In genomic region chr1:150563340-150564038, GRCh38 we compare ENCODE assay signal across 8 cellular contexts. TPM values are rescaled to one million over a fixed set of nuclear protein-coding genes. Genes with fewer than 3 reads are reported as not detected.
DNase-seq lines count a peak whose midpoint lies in the region; ATAC-seq, FAIRE-seq and TF ChIP-seq lines count a peak whose summit lies in the region.

No MANE protein-coding gene starts in this region.

- H3K4me2 ChIP-seq in GM12878 (ENCODE audit: control insufficient read depth, insufficient read depth): peak overlapping the region; percentile 97

- H3K9ac ChIP-seq in GM12878 (ENCODE audit: control insufficient read depth, insufficient read depth, low read length): peak overlapping the region; percentile 98

- RAD21 ChIA-PET in GM12878 (lab: Charles Lee; ENCODE audit: unreplicated experiment): interaction anchor here (0.5 to 12.1 kb wide), 17 partner anchors 13 to 433 kb away, joined by 3 to 387 read pairs (median 8); partner anchors contain the start of genes CTSS, ENSA, GOLPH3L and MCL1

- ATAC-seq in GM12878: peak; percentile 44
- no peak for ATAC-seq in left lung
- no peak for ATAC-seq in GM19324 (IDR thresholded peaks at IDR 0.05; ENCODE audit: low FRiP score, unreplicated experiment)
- ATAC-seq in HG03159 (IDR thresholded peaks at IDR 0.05; ENCODE audit: unreplicated experiment): no peak

- FAIRE-seq in GM19239 (lab: Jason Lieb, UNC) (peak; percentile 87), GM12878 (lab: Jason Lieb, UNC) (peak; percentile 52)

- H3K4me3 ChIP-seq in BE2C (ENCODE audit: low read depth, low read length) (no peak overlapping the region), GM12878 (peak overlapping the region; percentile 62), left lung (peak overlapping the region in 1 of 2 donors; percentile 50), tibial artery (peak overlapping the region in 1 of 2 donors; percentile 0)

- no peak overlapping the region for H2AFZ ChIP-seq in GM12878 (ENCODE audit: control insufficient read depth, low read depth, low read length)

- WGBS in GM12878 (ENCODE audit: insufficient coverage, insufficient replicate concordance, low lambda C conversion rate, missing lambda C conversion rate): 2% methylated on average over 4 of the region's 4 CpGs

- H3K36me3 ChIP-seq in BE2C: no peaks in the 10 kb centered on the region
- no peaks in the 10 kb centered on the region for H3K36me3 ChIP-seq in GM12878 (ENCODE audit: control insufficient read depth in 2 of 2, insufficient read depth in 2 of 2, low read length in 1 of 2)
- peaks cover 0 to 14% of the 10 kb centered on the region in 2 donors for H3K36me3 ChIP-seq in left lung
- no peaks in the 10 kb centered on the region for H3K36me3 ChIP-seq in tibial artery

- intact Hi-C loops in GM12878 (cut with micrococcal nuclease; ENCODE audit: unreplicated experiment) (loop anchor here (1.0 to 5.0 kb wide), 7 partner anchors 12 to 414 kb away; partner anchors contain the start of genes ENSA, GOLPH3L and SETDB1), left lung (cut with DNase I) (loop anchor here in 1 of 2 donors (5.0 kb wide), 1 partner anchor 59 kb away; no protein-coding TSS in a partner anchor), tibial artery (cut with DNase I; ENCODE audit: low total_unique reads) (loop anchor here (10.0 kb wide), 1 partner anchor 411 kb away; the partner anchor contains the start of gene CERS2)

- DNase-seq in BE2C (peak; percentile 53), GM19239 (ENCODE audit: insufficient read length, low spot score) (no peak), NCI-H510A (lab: John Stamatoyannopoulos, UW) (peak; percentile 32), GM12878 (ENCODE audit: low read depth, low spot score) (peak; percentile 83), left lung (peak in 1 of 2 donors; percentile 83), tibial artery (peak in 1 of 2 donors; percentile 57)

- SMC1A ChIA-PET in GM12878 (lab: Charles Lee; ENCODE audit: uncharacterized antibody, unreplicated experiment): interaction anchor here (0.8 to 12.5 kb wide), 11 partner anchors 13 to 359 kb away, joined by 3 to 388 read pairs (median 5); partner anchors contain the start of genes ENSA, GOLPH3L and MCL1

- TF ChIP-seq CTCF in BE2C (IDR thresholded peaks at IDR 0.05; ENCODE audit: low read depth, low read length) (no peak), GM12878 (IDR thresholded peaks at IDR 0.05 in 2 of 3, conservative IDR thresholded peaks at IDR 0.05 in 1 of 3; ENCODE audit: control insufficient read depth in 2 of 3, extremely low read depth in 1 of 3, insufficient read depth in 1 of 3, low read depth in 3 of 3, low read length in 3 of 3) (peak in 1 of 3 experiments; percentile 28; a peak in 3 of 6 replicates), left lung (IDR thresholded peaks at IDR 0.05) (no peak), tibial artery (IDR thresholded peaks at IDR 0.05) (no peak)

- peaks cover 33% of the 10 kb centered on the region for H3K4me1 ChIP-seq in BE2C
- H3K4me1 ChIP-seq in GM12878 (ENCODE audit: control insufficient read depth, insufficient read depth, low read length): peaks cover 48% of the 10 kb centered on the region
- peaks cover 76 to 91% of the 10 kb centered on the region in 2 donors for H3K4me1 ChIP-seq in left lung
- H3K4me1 ChIP-seq in tibial artery: peaks cover 12 to 86% (median 81%) of the 10 kb centered on the region in 4 donors

- BruUV-seq in GM12878 (replicated peaks; lab: Mats Ljungman, UMichigan): no TSS peak

- peak; percentile 51 for TF ChIP-seq POLR2A in GM12878 (IDR thresholded peaks at IDR 0.05; ENCODE audit: low read depth, low read length)

- no peaks in the 10 kb centered on the region for H4K20me1 ChIP-seq in GM12878 (ENCODE audit: control insufficient read depth, insufficient read depth)

- TF ChIP-seq EP300 in GM12878 (IDR thresholded peaks at IDR 0.05; ENCODE audit: borderline replicate concordance in 1 of 2, control insufficient read depth in 1 of 2, low read depth in 2 of 2, low read length in 2 of 2): peak; percentile 46 to 77; a peak in 1 of 4 replicates

- no peaks in the 10 kb centered on the region for H3K9me3 ChIP-seq in BE2C
- H3K9me3 ChIP-seq in GM12878 (replicated peaks; ENCODE audit: control insufficient read depth, insufficient read depth, low read length): no peaks in the 10 kb centered on the region
- no peaks in the 10 kb centered on the region for H3K9me3 ChIP-seq in left lung
- H3K9me3 ChIP-seq in tibial artery: no peaks in the 10 kb centered on the region

- peaks cover 47% of the 10 kb centered on the region for H3K79me2 ChIP-seq in GM12878 (ENCODE audit: control insufficient read depth, insufficient read depth, low read length)

- H3K27me3 ChIP-seq in BE2C (no peaks in the 10 kb centered on the region), GM12878 (replicated peaks in 1 of 2; ENCODE audit: control insufficient read depth in 2 of 2, insufficient read depth in 2 of 2, low read length in 1 of 2) (no peaks in the 10 kb centered on the region), left lung (no peaks in the 10 kb centered on the region), tibial artery (no peaks in the 10 kb centered on the region)

- CTCF ChIA-PET in GM12878 (lab: Yijun Ruan, JAX): interaction anchor here (1.3 to 13.7 kb wide), 7 partner anchors 13 to 415 kb away, joined by 3 to 390 read pairs (median 11); partner anchors contain the start of genes ENSA and MCL1

- H3K27ac ChIP-seq in GM12878 (ENCODE audit: control insufficient read depth, insufficient read depth) (peak overlapping the region; percentile 98), left lung (peak overlapping the region; percentile 100), tibial artery (peak overlapping the region; percentile 99)

- POLR2A ChIA-PET in GM12878 (lab: Charles Lee): interaction anchor here (0.5 to 11.4 kb wide), 13 partner anchors 7 to 625 kb away, joined by 3 to 324 read pairs (median 5); partner anchors contain the start of genes ENSA, GOLPH3L and MCL1

- in situ Hi-C loops in GM12878 (cut with MboI): no loop called here

- TF ChIP-seq RAD21 in GM12878 (IDR thresholded peaks at IDR 0.05; ENCODE audit: insufficient read depth, low read depth, low read length): peak; percentile 49

RNA-seq across cellular contexts. Expression of gene ADAMTSL4, which starts 14.3 kb away (rescaled TPM):
- 2.2 TPM for polyA plus RNA-seq in BE2C (2012; ENCODE audit: insufficient read depth, insufficient read length, low read depth)
- not detected in 2 replicates for total RNA-seq in GM12878 (2013; cell fraction: nucleolus; rRNA removed)
- not detected in 2 replicates for total RNA-seq in GM12878 (2014; rRNA removed)
- total RNA-seq in GM12878 (2014; rRNA removed; fragmentation: Illumina TruSeq; extraction: Trizol): not detected in 2 replicates
- 0.15 and 0.21 TPM in 2 replicates for total RNA-seq in GM12878 (2021)
- 0.35 TPM for polyA plus RNA-seq in GM12878 (2011; ENCODE audit: low read depth)
- not detected in 2 replicates for polyA plus RNA-seq in GM12878 (2011; rRNA removed)
- polyA plus RNA-seq in GM12878 (2011; cell fraction: cytosol; rRNA removed): not detected in 2 replicates
- polyA plus RNA-seq in GM12878 (2011; cell fraction: nucleus; rRNA removed): 0.06 and 0.15 TPM in 2 replicates
- polyA plus RNA-seq in GM12878 (2012): 0.13 and 0.49 TPM in 2 replicates
- polyA plus RNA-seq in GM12878 (2014; fragmentation: Illumina TruSeq; extraction: Trizol): not detected in 2 replicates
- polyA plus RNA-seq in GM12878 (2014; fragmentation: Nextera tagmentation; extraction: Ambion mirVana): under 1 TPM; 0.04 to 0.05 TPM
- not detected in 2 replicates for polyA plus RNA-seq in GM12878 (2014; rRNA removed)
- under 1 TPM; 0.04 to 0.09 TPM for polyA plus RNA-seq in GM12878 (2016; fragmentation: Nextera tagmentation; extraction: Ambion mirVana)
- polyA minus RNA-seq in GM12878 (2011; rRNA and poly(A)+ RNA removed): 0.07 TPM in 1 of 2 replicates, not detected in the other
- polyA minus RNA-seq in GM12878 (2011; cell fraction: cytosol; rRNA and poly(A)+ RNA removed): not detected in 2 replicates
- polyA minus RNA-seq in GM12878 (2011; cell fraction: nucleus; rRNA and poly(A)+ RNA removed): not detected in 2 replicates
- total RNA-seq in left lung: 10 to 100 TPM; 52.9 to 76.0 TPM

RNA-seq across cellular contexts. Expression of gene MCL1, which starts 15.9 kb away (rescaled TPM):
- polyA plus RNA-seq in BE2C (2012; ENCODE audit: insufficient read depth, insufficient read length, low read depth): 88.9 TPM
- total RNA-seq in GM12878 (2013; cell fraction: nucleolus; rRNA removed): 113 and 120 TPM in 2 replicates
- total RNA-seq in GM12878 (2014; rRNA removed) (92.5 and 101 TPM in 2 replicates), GM12878 (2014; rRNA removed; fragmentation: Illumina TruSeq; extraction: Trizol) (99.4 and 99.6 TPM in 2 replicates), GM12878 (2021) (142 and 148 TPM in 2 replicates), left lung (100 to 1,000 TPM; 266 to 280 TPM)
- polyA plus RNA-seq in GM12878 (2011; ENCODE audit: low read depth): 89.1 TPM
- polyA plus RNA-seq in GM12878 (2011; rRNA removed) (102 and 141 TPM in 2 replicates), GM12878 (2014; fragmentation: Illumina TruSeq; extraction: Trizol) (109 and 133 TPM in 2 replicates), GM12878 (2014; fragmentation: Nextera tagmentation; extraction: Ambion mirVana) (10 to 100 TPM; 18.1 to 25.5 TPM), GM12878 (2014; rRNA removed) (74.7 and 80.2 TPM in 2 replicates), GM12878 (2016; fragmentation: Nextera tagmentation; extraction: Ambion mirVana) (10 to 100 TPM; 52.6 to 60.3 TPM)
- polyA plus RNA-seq in GM12878 (2011; cell fraction: cytosol; rRNA removed): 47.3 and 50.1 TPM in 2 replicates
- polyA plus RNA-seq in GM12878 (2011; cell fraction: nucleus; rRNA removed): 96.0 and 105 TPM in 2 replicates
- polyA plus RNA-seq in GM12878 (2012): 124 and 128 TPM in 2 replicates
- polyA minus RNA-seq in GM12878 (2011; rRNA and poly(A)+ RNA removed): 86.6 and 103 TPM in 2 replicates
- polyA minus RNA-seq in GM12878 (2011; cell fraction: cytosol; rRNA and poly(A)+ RNA removed): 37.0 and 38.8 TPM in 2 replicates
- polyA minus RNA-seq in GM12878 (2011; cell fraction: nucleus; rRNA and poly(A)+ RNA removed): 89.3 and 122 TPM in 2 replicates

RNA-seq across cellular contexts. Expression of gene FALEC, which starts 47.9 kb away (rescaled TPM):
- polyA plus RNA-seq in BE2C (2012; ENCODE audit: insufficient read depth, insufficient read length, low read depth): not detected
- total RNA-seq in GM12878 (2013; cell fraction: nucleolus; rRNA removed): not detected in 2 replicates
- not detected in 2 replicates for total RNA-seq in GM12878 (2014; rRNA removed)
- total RNA-seq in GM12878 (2014; rRNA removed; fragmentation: Illumina TruSeq; extraction: Trizol): 0.31 and 0.37 TPM in 2 replicates
- total RNA-seq in GM12878 (2021): 0.41 TPM in 1 of 2 replicates, not detected in the other
- not detected for polyA plus RNA-seq in GM12878 (2011; ENCODE audit: low read depth)
- 0.27 TPM in 1 of 2 replicates, not detected in the other for polyA plus RNA-seq in GM12878 (2011; rRNA removed)
- not detected in 2 replicates for polyA plus RNA-seq in GM12878 (2011; cell fraction: cytosol; rRNA removed)
- polyA plus RNA-seq in GM12878 (2011; cell fraction: nucleus; rRNA removed): 0.27 TPM in 1 of 2 replicates, not detected in the other
- polyA plus RNA-seq in GM12878 (2012): not detected in 2 replicates
- 0.40 TPM in 1 of 2 replicates, not detected in the other for polyA plus RNA-seq in GM12878 (2014; fragmentation: Illumina TruSeq; extraction: Trizol)
- under 1 TPM in 1 of 2 experiments, not detected in 1; 0.21 TPM for polyA plus RNA-seq in GM12878 (2014; fragmentation: Nextera tagmentation; extraction: Ambion mirVana)
- polyA plus RNA-seq in GM12878 (2014; rRNA removed): not detected in 2 replicates
- under 1 TPM; 0.32 to 0.71 TPM for polyA plus RNA-seq in GM12878 (2016; fragmentation: Nextera tagmentation; extraction: Ambion mirVana)
- not detected in 2 replicates for polyA minus RNA-seq in GM12878 (2011; rRNA and poly(A)+ RNA removed)
- not detected in 2 replicates for polyA minus RNA-seq in GM12878 (2011; cell fraction: cytosol; rRNA and poly(A)+ RNA removed)
- polyA minus RNA-seq in GM12878 (2011; cell fraction: nucleus; rRNA and poly(A)+ RNA removed): 0.60 and 1.2 TPM in 2 replicates
- total RNA-seq in left lung: not detected

RNA-seq across cellular contexts. Expression of gene ECM1, which starts 55.6 kb away (rescaled TPM):
- polyA plus RNA-seq in BE2C (2012; ENCODE audit: insufficient read depth, insufficient read length, low read depth): 3.9 TPM
- total RNA-seq in GM12878 (2013; cell fraction: nucleolus; rRNA removed): 2.4 and 3.7 TPM in 2 replicates
- total RNA-seq in GM12878 (2014; rRNA removed) (0.22 and 0.34 TPM in 2 replicates), GM12878 (2014; rRNA removed; fragmentation: Illumina TruSeq; extraction: Trizol) (0.28 and 0.36 TPM in 2 replicates), GM12878 (2021) (1.0 and 1.3 TPM in 2 replicates), left lung (10 to 100 TPM; 21.3 to 65.2 TPM)
- polyA plus RNA-seq in GM12878 (2011; ENCODE audit: low read depth): 0.37 TPM
- polyA plus RNA-seq in GM12878 (2011; rRNA removed) (0.55 and 1.0 TPM in 2 replicates), GM12878 (2014; fragmentation: Illumina TruSeq; extraction: Trizol) (0.84 and 1.1 TPM in 2 replicates), GM12878 (2014; fragmentation: Nextera tagmentation; extraction: Ambion mirVana) (under 1 TPM; 0.06 to 0.35 TPM), GM12878 (2014; rRNA removed) (0.55 and 0.91 TPM in 2 replicates), GM12878 (2016; fragmentation: Nextera tagmentation; extraction: Ambion mirVana) (1 to 10 TPM in 1 of 2 experiments, under 1 TPM in 1; 0.66 to 1.1 TPM)
- polyA plus RNA-seq in GM12878 (2011; cell fraction: cytosol; rRNA removed): 0.69 and 0.95 TPM in 2 replicates
- 8.4 and 8.6 TPM in 2 replicates for polyA plus RNA-seq in GM12878 (2011; cell fraction: nucleus; rRNA removed)
- polyA plus RNA-seq in GM12878 (2012): 0.89 and 1.00 TPM in 2 replicates
- 0.51 and 1.3 TPM in 2 replicates for polyA minus RNA-seq in GM12878 (2011; rRNA and poly(A)+ RNA removed)
- polyA minus RNA-seq in GM12878 (2011; cell fraction: cytosol; rRNA and poly(A)+ RNA removed): 0.31 TPM in 1 of 2 replicates, not detected in the other
- 1.3 and 1.5 TPM in 2 replicates for polyA minus RNA-seq in GM12878 (2011; cell fraction: nucleus; rRNA and poly(A)+ RNA removed)

Comparison
In these comparisons a context has a peak if more than half of its experiments do, and no peak if none do; other contexts are left out.
1. RNA of gene ADAMTSL4, which starts 14.3 kb away (total RNA-seq): 52.9 to 76.0 TPM in left lung; 0.15 to 0.21 TPM in GM12878; every median in the first group is over 10 times any median in the second.
2. Peak in every context shown above with its lines, with median percentiles within 50 percentile points of each other: H3K27ac ChIP-seq.